In genomic region chr3:60453326-60453725, GRCh38 we compare ENCODE assay signal across 35 cellular contexts.
DNase-seq lines count a peak whose midpoint lies in the region; ATAC-seq, FAIRE-seq and TF ChIP-seq lines count a peak whose summit lies in the region.
"Had no signal": no experiment of that assay in that cellular context is flagged by ENCODE, and none has a peak within 500 bp of the region (broad histone marks: within the 10 kb centered on the region; RNA-seq: fewer than 3 reads in every experiment).

No MANE protein-coding gene starts in this region.

- no peak overlapping the region for H3K9ac ChIP-seq in H1 (replicated peaks in 1 of 4; ENCODE audit: extremely low read depth in 1 of 4, low read depth in 3 of 4, low read length in 3 of 4)
- H3K9ac ChIP-seq: BLaER1; BLaER1 treated with 17β-estradiol and CSF1 and Interleukin-3, amounts not matched to agents 10 nM and 100 nM had no signal

- H2BK5ac ChIP-seq in H1 (ENCODE audit: low read depth, low read length) = no peak overlapping the region

- H2BK20ac ChIP-seq in H1 (ENCODE audit: low read length) = no peak overlapping the region

- TF ChIP-seq CTCF in H1 (IDR thresholded peaks at IDR 0.05; ENCODE audit: control extremely low read depth in 1 of 3, insufficient read depth in 1 of 3, low read depth in 1 of 3, low read length in 3 of 3) = no peak
- TF ChIP-seq CTCF in mucosa of descending colon (IDR thresholded peaks at IDR 0.05) = no peak

- H2BK120ac ChIP-seq in H1 (replicated peaks; ENCODE audit: low read depth, low read length) = no peak overlapping the region

- no peak for TF ChIP-seq POLR2A in H1 (IDR thresholded peaks at IDR 0.05; ENCODE audit: control extremely low read depth in 1 of 2, low read depth in 2 of 2, low read length in 2 of 2)

- H3K4me3 ChIP-seq in H1 (ENCODE audit: extremely low read depth in 1 of 4, insufficient read depth in 2 of 4, low read depth in 3 of 4, low read length in 4 of 4) (no peak overlapping the region), mucosa of descending colon (no peak overlapping the region), H7 (ENCODE audit: insufficient read depth, low read depth, low read length) (no peak overlapping the region)
- H3K4me3 ChIP-seq: A549; BLaER1; BLaER1 treated with 17β-estradiol and CSF1 and Interleukin-3, amounts not matched to agents 10 nM and 100 nM had no signal

- H4K5ac ChIP-seq in H1 (ENCODE audit: insufficient read length, low read depth, low read length) = no peak overlapping the region

- no peak overlapping the region for H2BK12ac ChIP-seq in H1 (ENCODE audit: low read depth, low read length)

- no peak overlapping the region for H4K91ac ChIP-seq in H1 (replicated peaks; ENCODE audit: insufficient read length, low read length)

- TF ChIP-seq EP300 in H1 (IDR thresholded peaks at IDR 0.05; ENCODE audit: borderline replicate concordance in 1 of 2, low read depth in 2 of 2, low read length in 2 of 2) = no peak

- H2AK5ac ChIP-seq in H1 (ENCODE audit: low read depth, low read length) = no peak overlapping the region

- FAIRE-seq in H1 (lab: Jason Lieb, UNC) = no peak
- FAIRE-seq: A204.1, A549, D721Med had no signal

- no peak overlapping the region for H3K4me2 ChIP-seq in H1 (ENCODE audit: insufficient read depth in 1 of 2, low read depth in 2 of 2, low read length in 2 of 2)
- H3K4me2 ChIP-seq: A549; BLaER1; BLaER1 treated with 17β-estradiol and CSF1 and Interleukin-3, amounts not matched to agents 10 nM and 100 nM had no signal

- DNase-seq in NCI-H82 (lab: John Stamatoyannopoulos, UW) (peak; percentile 1), NCI-H82 treated with DMSO at 0.1 percent for 48 hours (lab: John Stamatoyannopoulos, UW; ENCODE audit: unreplicated experiment) (no peak), H1 (ENCODE audit: low read depth in 1 of 2, low spot score in 2 of 2) (no peak), left colon (no peak), mucosa of descending colon (no peak), H7 (no peak)
- DNase-seq: 8988T; ACHN; AML-193; BE2C; C1 segment of cervical spinal cord; Caco-2; Calu3; CD4-positive, alpha-beta memory T cell; CD4-positive, alpha-beta T cell; CD4-positive, CD25-positive, alpha-beta regulatory T cell; CD8-positive, alpha-beta memory T cell; CD8-positive, alpha-beta T cell; COR-L47; DMS 273 treated with DMSO at 0.1 percent for 48 hours; DMS153; DMS53; DMS79; DMS79 treated with DMSO at 0.1 percent for 48 hours; DND-41; EL had no signal

- no peak for TF ChIP-seq RAD21 in H1 (IDR thresholded peaks at IDR 0.05 in 1 of 2, conservative IDR thresholded peaks at IDR 0.05 in 1 of 2; ENCODE audit: low read depth in 2 of 2, low read length in 2 of 2)

- H3K9me3 ChIP-seq in H1 (ENCODE audit: insufficient read depth in 2 of 2, low read depth in 1 of 2, low read length in 1 of 2) (no peaks in the 10 kb centered on the region), mucosa of descending colon (no peaks in the 10 kb centered on the region)
- H3K9me3 ChIP-seq: A549; BE2C; BLaER1; BLaER1 treated with 17β-estradiol and CSF1 and Interleukin-3, amounts not matched to agents 10 nM and 100 nM; Caco-2 had no signal

- WGBS in H1 (ENCODE audit: extremely low coverage in 1 of 2, insufficient coverage in 1 of 2, insufficient read length in 1 of 2, insufficient replicate concordance in 2 of 2, low coverage in 1 of 2, low lambda C conversion rate in 2 of 2, missing lambda C conversion rate in 1 of 2), 2 experiments = 83% methylated on average over 3 of the region's 3 CpGs; no CpG with 5 or more reads in 1 of the 2 experiments

- no peaks in the 10 kb centered on the region for H3K27me3 ChIP-seq in H1 (replicated peaks in 1 of 4; ENCODE audit: control insufficient read depth in 3 of 4, extremely low read depth in 1 of 4, insufficient read depth in 3 of 4, low read length in 3 of 4)
- no peaks in the 10 kb centered on the region for H3K27me3 ChIP-seq in H7 (ENCODE audit: control insufficient read depth, insufficient read depth, low read length)
- H3K27me3 ChIP-seq: BE2C; BLaER1; BLaER1 treated with 17β-estradiol and CSF1 and Interleukin-3, amounts not matched to agents 10 nM and 100 nM had no signal

- intact Hi-C loops in left colon (cut with DNase I, micrococcal nuclease) (no loop called here), mucosa of descending colon (cut with DNase I, micrococcal nuclease) (no loop called here)

- no peak overlapping the region for H4K8ac ChIP-seq in H1 (ENCODE audit: extremely low read depth, insufficient read depth, low read length)

- no peaks in the 10 kb centered on the region for H3K79me2 ChIP-seq in H1 (ENCODE audit: control insufficient read depth in 1 of 2, insufficient read depth in 2 of 2, low read length in 2 of 2)

- no peaks in the 10 kb centered on the region for H3K23me2 ChIP-seq in H1 (ENCODE audit: low read depth, low read length)

- H3K14ac ChIP-seq in H1 (ENCODE audit: insufficient read length) = no peak overlapping the region

- no peak overlapping the region for H3K18ac ChIP-seq in H1 (ENCODE audit: extremely low read depth, low read length)

- CTCF ChIA-PET in H1 (lab: Charles Lee; ENCODE audit: partially characterized antibody) = interaction anchor here (0.9 to 1.5 kb wide), 2 partner anchors 21 to 290 kb away, joined by 3 to 4 read pairs; no protein-coding TSS in a partner anchor

- no peak overlapping the region for H3K23ac ChIP-seq in H1 (ENCODE audit: insufficient read length)

- no peak overlapping the region for H2BK15ac ChIP-seq in H1 (ENCODE audit: low read length)

- H3K4me1 ChIP-seq in H1 (replicated peaks in 1 of 4; ENCODE audit: control insufficient read depth in 3 of 4, insufficient read depth in 4 of 4, low read length in 3 of 4) (no peaks in the 10 kb centered on the region), mucosa of descending colon (ENCODE audit: low read depth) (no peaks in the 10 kb centered on the region)
- H3K4me1 ChIP-seq: A549; BE2C; BLaER1; BLaER1 treated with 17β-estradiol and CSF1 and Interleukin-3, amounts not matched to agents 10 nM and 100 nM had no signal

- peak; percentile 62 for ATAC-seq in left colon
- peak; percentile 53 for ATAC-seq in mucosa of descending colon
- ATAC-seq in HG03280 (IDR thresholded peaks at IDR 0.05; ENCODE audit: unreplicated experiment) = no peak
- no peak for ATAC-seq in GM19324 (IDR thresholded peaks at IDR 0.05; ENCODE audit: low FRiP score, unreplicated experiment)
- ATAC-seq: A549; CD8-positive, alpha-beta T cell had no signal

- H3K79me1 ChIP-seq in H1 (ENCODE audit: low read depth, low read length) = no peaks in the 10 kb centered on the region

- H3K56ac ChIP-seq in H1 (replicated peaks; ENCODE audit: insufficient read length, low read depth, low read length) = no peak overlapping the region

- H3K36me3 ChIP-seq in H1 (ENCODE audit: control insufficient read depth in 2 of 4, insufficient read depth in 4 of 4, low read length in 3 of 4) (no peaks in the 10 kb centered on the region), mucosa of descending colon (ENCODE audit: low read depth) (no peaks in the 10 kb centered on the region), H7 (replicated peaks; ENCODE audit: control insufficient read depth, insufficient read depth, low read length) (no peaks in the 10 kb centered on the region)
- H3K36me3 ChIP-seq: BE2C; BLaER1; BLaER1 treated with 17β-estradiol and CSF1 and Interleukin-3, amounts not matched to agents 10 nM and 100 nM had no signal

- POLR2A ChIA-PET in H1 (lab: Charles Lee; ENCODE audit: partially characterized antibody) = no interaction called here

- 0 out of 2 replicates have a peak overlapping the region, but pooled peaks have one; percentile 52 for H2AFZ ChIP-seq in H1 (ENCODE audit: low read length)

- no peak overlapping the region for H3K4ac ChIP-seq in H1 (replicated peaks; ENCODE audit: insufficient read length, low read depth, low read length)

- no peaks in the 10 kb centered on the region for H4K20me1 ChIP-seq in H1 (replicated peaks in 1 of 2; ENCODE audit: control insufficient read depth in 1 of 2, insufficient read depth in 2 of 2, low read length in 2 of 2)
- H4K20me1 ChIP-seq: BLaER1; BLaER1 treated with 17β-estradiol and CSF1 and Interleukin-3, amounts not matched to agents 10 nM and 100 nM had no signal

- H3K27ac ChIP-seq in H1 (ENCODE audit: low read depth, low read length) = no peak overlapping the region
- H3K27ac ChIP-seq: 22Rv1; A549; BLaER1; BLaER1 treated with 17β-estradiol and CSF1 and Interleukin-3, amounts not matched to agents 10 nM and 100 nM; C4-2B had no signal

TF ChIP-seq in H1, 55 proteins besides CTCF, POLR2A, EP300 and RAD21:
- no peak for TF ChIP-seq SP1 (IDR thresholded peaks at IDR 0.05; ENCODE audit: low read depth, low read length)
- no peak for TF ChIP-seq MAX (IDR thresholded peaks at IDR 0.05)
- no peak for TF ChIP-seq ASH2L (IDR thresholded peaks at IDR 0.05; ENCODE audit: low read length)
- no peak for TF ChIP-seq RXRA (IDR thresholded peaks at IDR 0.05; ENCODE audit: insufficient read depth, low read depth, low read length)
- no peak for TF ChIP-seq CEBPB (IDR thresholded peaks at IDR 0.05; ENCODE audit: low read depth, low read length)
- TF ChIP-seq HDAC6 (IDR thresholded peaks at IDR 0.05; ENCODE audit: low read depth, low read length) = no peak
- no peak for TF ChIP-seq CTBP2 (IDR thresholded peaks at IDR 0.05; ENCODE audit: borderline replicate concordance, insufficient read depth, insufficient read length, low read length)
- TF ChIP-seq GABPA (IDR thresholded peaks at IDR 0.05; ENCODE audit: borderline replicate concordance, insufficient read depth, low read length) = no peak
- no peak for TF ChIP-seq NRF1 (IDR thresholded peaks at IDR 0.05; ENCODE audit: low read depth, low read length)
- no peak for TF ChIP-seq EGR1 (IDR thresholded peaks at IDR 0.05; ENCODE audit: borderline replicate concordance, low read depth, low read length)
- TF ChIP-seq TAF7 (optimal IDR thresholded peaks at IDR 0.05; ENCODE audit: borderline replicate concordance, low read depth, low read length) = no peak
- TF ChIP-seq KDM1A (IDR thresholded peaks at IDR 0.05; ENCODE audit: borderline replicate concordance, low read length) = no peak

Comparison
In these comparisons a context has a peak if more than half of its experiments do, and no peak if none do; other contexts are left out.
1. ATAC-seq: peak in left colon (single experiment) and mucosa of descending colon (single experiment); none in HG03280 (single experiment) and GM19324 (single experiment).